Comparison of ENCODE assay signal across 20 cellular contexts in the genomic region with DNA sequence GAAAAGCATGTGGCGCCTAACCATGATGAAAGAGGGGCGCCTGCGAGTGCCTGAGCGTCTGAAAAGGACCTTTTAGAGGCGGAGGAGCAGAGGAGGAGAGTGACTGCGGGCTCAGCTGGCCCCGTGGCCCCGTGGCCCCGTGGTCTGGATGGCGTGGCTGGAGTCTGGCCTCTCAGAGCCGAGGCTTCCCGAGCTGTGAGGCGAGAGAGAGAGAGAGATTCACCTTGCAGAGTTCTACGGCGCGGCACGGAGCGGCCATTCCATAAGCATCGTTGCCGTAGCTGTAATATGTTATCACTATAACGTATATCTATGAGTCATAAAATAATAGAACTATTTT. TPM values are rescaled to one million over a fixed set of nuclear protein-coding genes. Genes with fewer than 3 reads are reported as not detected.
A peak's percentile ranks its signal among the peaks of the same experiment; 100 is the strongest.
DNase-seq lines count a peak whose midpoint lies in the region; ATAC-seq, FAIRE-seq and TF ChIP-seq lines count a peak whose summit lies in the region.
"Had no signal": no experiment of that assay in that cellular context is flagged by ENCODE, and none has a peak within 500 bp of the region (broad histone marks: within the 10 kb centered on the region; RNA-seq: fewer than 3 reads in every experiment).

No MANE protein-coding gene starts in this region.

- H3K9me2 ChIP-seq in hepatocyte (replicated peaks; ENCODE audit: insufficient read depth), result no peaks in the 10 kb centered on the region

- H3K79me2 ChIP-seq in hepatocyte, result no peaks in the 10 kb centered on the region

- no peak for DNase-seq in A549 (ENCODE audit: low read depth in 1 of 2, low spot score in 1 of 2)
- no peak for DNase-seq in hepatocyte (ENCODE audit: low spot score)
- no peak for DNase-seq in neuronal stem cell (ENCODE audit: low spot score)
- no peak for DNase-seq in NCI-H2171 (lab: John Stamatoyannopoulos, UW)
- DNase-seq in COR-L47 (lab: John Stamatoyannopoulos, UW), result no peak
- no peak for DNase-seq in middle frontal gyrus (ENCODE audit: extremely low spot score, low spot score)
- DNase-seq: DMS 273 treated with DMSO at 0.1 percent for 48 hours, DND-41, GM23248, MV-4-11, NCI-H1694 treated with DMSO at 0.1 percent for 48 hours, NCI-H510A, NCI-H774, OCI-M1 had no signal

- no peak overlapping the region for H2BK5ac ChIP-seq in neuronal stem cell (ENCODE audit: low read length)

- ATAC-seq in A549, result no peak
- ATAC-seq in GM19023 (IDR thresholded peaks at IDR 0.05; ENCODE audit: unreplicated experiment), result no peak

- peak overlapping the region; percentile 40 for H3K18ac ChIP-seq in neuronal stem cell (ENCODE audit: low read length)

- no peak overlapping the region for H3K14ac ChIP-seq in neuronal stem cell (ENCODE audit: low read length)

- H3K4me3 ChIP-seq in A549 (no peak overlapping the region), hepatocyte (no peak overlapping the region), neuronal stem cell (ENCODE audit: low read length in 2 of 2) (no peak overlapping the region)
- no peak overlapping the region for H3K4me3 ChIP-seq in BLaER1 treated with 17β-estradiol and CSF1 and Interleukin-3, amounts not matched to agents 10 nM and 100 nM
- H3K4me3 ChIP-seq: GM23248 had no signal

- H3K79me1 ChIP-seq in neuronal stem cell (ENCODE audit: low read depth, low read length), result no peaks in the 10 kb centered on the region

- no peak for FAIRE-seq in A549 (lab: Jason Lieb, UNC)

- H4K20me1 ChIP-seq in BLaER1 treated with 17β-estradiol and CSF1 and Interleukin-3, amounts not matched to agents 10 nM and 100 nM, result no peaks in the 10 kb centered on the region
- H4K20me1 ChIP-seq in hepatocyte (ENCODE audit: insufficient read depth, poor library complexity, severe bottlenecking), result no peaks in the 10 kb centered on the region

- no peaks in the 10 kb centered on the region for H3K4me1 ChIP-seq in A549
- peaks cover 52 to 100% (median 99%) of the 10 kb centered on the region in 10 experiments for H3K4me1 ChIP-seq in BLaER1 treated with 17β-estradiol and CSF1 and Interleukin-3, amounts not matched to agents 10 nM and 100 nM
- peaks cover 45% of the 10 kb centered on the region for H3K4me1 ChIP-seq in hepatocyte (ENCODE audit: insufficient read depth)
- peaks cover 12 to 27% of the 10 kb centered on the region in 2 donors for H3K4me1 ChIP-seq in neuronal stem cell (ENCODE audit: control insufficient read depth in 2 of 2, insufficient read depth in 1 of 2, low read depth in 1 of 2, low read length in 2 of 2)

- H3K23ac ChIP-seq in neuronal stem cell (ENCODE audit: low read depth, low read length, poor library complexity), result no peak overlapping the region

- no peaks in the 10 kb centered on the region for H3K27me3 ChIP-seq in BLaER1 treated with 17β-estradiol and CSF1 and Interleukin-3, amounts not matched to agents 10 nM and 100 nM
- H3K27me3 ChIP-seq in hepatocyte (no peaks in the 10 kb centered on the region), neuronal stem cell (ENCODE audit: control insufficient read depth in 3 of 3, insufficient read depth in 3 of 3, low read depth in 1 of 3, low read length in 3 of 3) (peaks cover 0 to 3% (median 0%) of the 10 kb centered on the region in 3 experiments)

- peak overlapping the region in 5 of 11 experiments; percentile 5 to 44 (median 36); a peak in 5 of 22 replicates for H3K9ac ChIP-seq in BLaER1 treated with 17β-estradiol and CSF1 and Interleukin-3, amounts not matched to agents 10 nM and 100 nM
- H3K9ac ChIP-seq in neuronal stem cell (ENCODE audit: low read depth, low read length, poor library complexity), result no peak overlapping the region
- H3K9ac ChIP-seq: GM23248, KMS-11 had no signal

- POLR2A ChIA-PET in A549 (lab: Yijun Ruan, JAX), result no interaction called here

- no peak overlapping the region for H3K4ac ChIP-seq in neuronal stem cell (ENCODE audit: low read length)

- H2BK15ac ChIP-seq in neuronal stem cell (ENCODE audit: low read length), result peak overlapping the region; percentile 21

- H2BK120ac ChIP-seq in neuronal stem cell (ENCODE audit: low read depth, low read length), result no peak overlapping the region

- CTCF ChIA-PET in A549 (lab: Yijun Ruan, JAX), result no interaction called here

- TF ChIP-seq RAD21 in A549 (conservative IDR thresholded peaks at IDR 0.05 in 1 of 2, IDR thresholded peaks at IDR 0.05 in 1 of 2), result no peak

- WGBS in A549 (ENCODE audit: missing lambda C conversion rate), result 67% methylated on average over 21 of the region's 21 CpGs
- WGBS in hepatocyte (ENCODE audit: low lambda C conversion rate, missing lambda C conversion rate), result 95% methylated on average over 21 of the region's 21 CpGs
- no CpG with 5 or more reads among the region's 21 CpGs for WGBS in neuronal stem cell (ENCODE audit: extremely low coverage in 2 of 2, insufficient read length in 2 of 2, insufficient replicate concordance in 1 of 2), 2 donors

- no peak overlapping the region for H4K8ac ChIP-seq in neuronal stem cell (ENCODE audit: low read depth, low read length)

- H3K36me3 ChIP-seq in BLaER1 treated with 17β-estradiol and CSF1 and Interleukin-3, amounts not matched to agents 10 nM and 100 nM, result no peaks in the 10 kb centered on the region
- H3K36me3 ChIP-seq in hepatocyte (replicated peaks; ENCODE audit: insufficient read depth, low read depth) (no peaks in the 10 kb centered on the region), neuronal stem cell (replicated peaks in 1 of 2; ENCODE audit: control insufficient read depth in 2 of 2, insufficient read depth in 2 of 2, low read length in 2 of 2) (no peaks in the 10 kb centered on the region)

- TF ChIP-seq CTCF in A549 (IDR thresholded peaks at IDR 0.05) (no peak), hepatocyte (IDR thresholded peaks at IDR 0.05; ENCODE audit: poor library complexity) (no peak)

- no peaks in the 10 kb centered on the region for H3K9me3 ChIP-seq in A549
- no peaks in the 10 kb centered on the region for H3K9me3 ChIP-seq in BLaER1 treated with 17β-estradiol and CSF1 and Interleukin-3, amounts not matched to agents 10 nM and 100 nM (replicated peaks in 1 of 11)
- H3K9me3 ChIP-seq in hepatocyte (ENCODE audit: low read depth), result no peaks in the 10 kb centered on the region
- no peaks in the 10 kb centered on the region for H3K9me3 ChIP-seq in neuronal stem cell (replicated peaks in 1 of 2; ENCODE audit: control insufficient read depth in 2 of 2, insufficient read depth in 1 of 2, low read depth in 1 of 2, low read length in 2 of 2)

- H3K27ac ChIP-seq in A549 (no peak overlapping the region), hepatocyte (peak overlapping the region; percentile 48), neuronal stem cell (replicated peaks; ENCODE audit: low read length) (no peak overlapping the region)
- H3K27ac ChIP-seq in BLaER1 treated with 17β-estradiol and CSF1 and Interleukin-3, amounts not matched to agents 10 nM and 100 nM, result peak overlapping the region in 8 of 11 experiments; percentile 48 to 99 (median 95); a peak in 14 of 22 replicates
- H3K27ac ChIP-seq: GM23248, KMS-11 had no signal

- no peak overlapping the region for H2BK12ac ChIP-seq in neuronal stem cell (ENCODE audit: low read length)

- H3K4me2 ChIP-seq in A549, result no peak overlapping the region
- H3K4me2 ChIP-seq in BLaER1 treated with 17β-estradiol and CSF1 and Interleukin-3, amounts not matched to agents 10 nM and 100 nM, result peak overlapping the region in 8 of 11 experiments; percentile 82 to 92 (median 86); a peak in 13 of 22 replicates
- H3K4me2 ChIP-seq in hepatocyte, result no peak overlapping the region
- H3K4me2 ChIP-seq in neuronal stem cell (ENCODE audit: insufficient read depth, low read length, poor library complexity, severe bottlenecking), result no peak overlapping the region
- H3K4me2 ChIP-seq: KMS-11 had no signal

- no peak for TF ChIP-seq POLR2A in A549 (IDR thresholded peaks at IDR 0.05; ENCODE audit: low read length)

- peak overlapping the region; percentile 40 for H2AK5ac ChIP-seq in neuronal stem cell (ENCODE audit: low read depth, low read length)

- H4K91ac ChIP-seq in neuronal stem cell (ENCODE audit: low read depth, low read length, poor library complexity), result no peak overlapping the region

- H2AFZ ChIP-seq in hepatocyte (no peak overlapping the region), neuronal stem cell (ENCODE audit: low read length) (no peak overlapping the region)
- H2AFZ ChIP-seq: GM23248 had no signal

- no peak for TF ChIP-seq EP300 in A549 (IDR thresholded peaks at IDR 0.05)

TF ChIP-seq in A549, 52 proteins besides CTCF, POLR2A, EP300 and RAD21:
- TF ChIP-seq ELK1 (IDR thresholded peaks at IDR 0.05; ENCODE audit: low read depth, low read length) (no peak), FOSL2 (IDR thresholded peaks at IDR 0.05) (no peak), FOSL2 (CRISPR knock-in tag; IDR thresholded peaks at IDR 0.05) (peak; percentile 29; the same call in 1 of the 2 replicates), NR3C1 (IDR thresholded peaks at IDR 0.05) (no peak)
TF ChIP-seq in A549: peak in this region for 1.

RNA-seq across cellular contexts. Expression of gene RNU6ATAC, which starts 55.3 kb away (rescaled TPM):
- not detected in 2 replicates for polyA plus RNA-seq in A549 (2011; rRNA removed)
- not detected in 2 replicates for polyA plus RNA-seq in A549 (2012; cell fraction: cytosol; rRNA removed)
- not detected in 2 replicates for polyA plus RNA-seq in A549 (2012; cell fraction: nucleus; rRNA removed)
- not detected in 3 replicates for polyA plus RNA-seq in A549 (2017; fragmentation: RNase III; extraction: RNeasy Plus Mini Kit Qiagen cat#74134 plus additional on column Dnase treatment)
- polyA minus RNA-seq in A549 (2011; rRNA and poly(A)+ RNA removed), result under 0.01 TPM in 2 replicates
- total RNA-seq in hepatocyte, result not detected in 2 replicates
- polyA plus RNA-seq in hepatocyte, result not detected in 2 replicates
- not detected for polyA plus RNA-seq in neuronal stem cell (2013, experiment 1 of 2)
- polyA plus RNA-seq in neuronal stem cell (2013, experiment 2 of 2), result not detected
- total RNA-seq: G401, GM23248, RPMI7951 had no signal
- polyA plus RNA-seq: CD14-positive monocyte, GM23248 had no signal

Comparison
In these comparisons a context has a peak if more than half of its experiments do, and no peak if none do; other contexts are left out.
1. H3K27ac ChIP-seq: peak in BLaER1 treated with 17β-estradiol and CSF1 and Interleukin-3, amounts not matched to agents 10 nM and 100 nM (8 of 11) and hepatocyte (single experiment); none in A549 (0 of 2) and neuronal stem cell (single experiment).
2. H3K4me2 ChIP-seq: peak in BLaER1 treated with 17β-estradiol and CSF1 and Interleukin-3, amounts not matched to agents 10 nM and 100 nM (8 of 11); none in A549 (single experiment), hepatocyte (single experiment) and neuronal stem cell (single experiment).